ENCODE assay signal across 32 cellular contexts in genomic region chr3:119934250-119934649, GRCh38.
"Had no signal": no experiment of that assay in that cellular context is flagged by ENCODE, and none has a peak within 500 bp of the region (broad histone marks: within the 10 kb centered on the region; RNA-seq: fewer than 3 reads in every experiment).

No MANE protein-coding gene starts in this region.

- H3K4me1 ChIP-seq: parathyroid adenoma, thyroid gland, upper lobe of left lung, uterus had no signal

- H3K4me3 Mint-ChIP-seq: naive thymus-derived CD4-positive, alpha-beta T cell; natural killer cell; nephron; neural progenitor cell; stimulated activated memory B cell treated with anti-CD40 and anti-IgM and Interleukin-4, amounts not matched to agents 10 μg/mL and 1 μg/mL and 100 μg/mL, for 72 hours; stimulated activated naive CD8-positive, alpha-beta T cell treated with anti-CD3 and anti-CD28 coated beads, Interleukin-15, amount 100 ng/mL, for 72 hours had no signal

- H3K27me3 ChIP-seq: neural progenitor cell, ovary, spleen, suprapubic skin, thyroid gland, tibial nerve, upper lobe of left lung, uterus had no signal

- H3K4me1 Mint-ChIP-seq: neural progenitor cell had no signal

- H3K27ac Mint-ChIP-seq: natural killer cell; nephron; neural progenitor cell; progenitor cell of endocrine pancreas; stimulated activated memory B cell treated with anti-CD40 and anti-IgM and Interleukin-4, amounts not matched to agents 10 μg/mL and 1 μg/mL and 100 μg/mL, for 72 hours; stimulated activated naive CD8-positive, alpha-beta T cell treated with anti-CD3 and anti-CD28 coated beads, Interleukin-15, amount 100 ng/mL, for 72 hours had no signal

- H3K9me3 ChIP-seq: ovary, psoas muscle, suprapubic skin, thoracic aorta, thyroid gland, upper lobe of left lung, uterus had no signal

- H3K9ac ChIP-seq: neural progenitor cell, parathyroid adenoma had no signal

- H3K36me3 Mint-ChIP-seq: natural killer cell had no signal

- ATAC-seq: naive thymus-derived CD4-positive, alpha-beta T cell; natural killer cell; psoas muscle; right cardiac atrium; sciatic nerve; stimulated activated memory B cell treated with anti-CD40 and anti-IgM and Interleukin-4, amounts not matched to agents 10 μg/mL and 1 μg/mL and 100 μg/mL, for 72 hours; stimulated activated naive CD8-positive, alpha-beta T cell treated with anti-CD3 and anti-CD28 coated beads, Interleukin-15, amount 100 ng/mL, for 72 hours; stimulated activated naive CD8-positive, alpha-beta T cell treated with anti-CD3 and anti-CD28 coated beads, Interleukin-15, Interleukin-2, amounts not matched to agents 100 U/mL and 50 U/mL, for 24 hours had no signal

- H3K9me3 Mint-ChIP-seq: natural killer cell; nephron; stimulated activated naive CD8-positive, alpha-beta T cell treated with anti-CD3 and anti-CD28 coated beads, Interleukin-15, amount 100 ng/mL, for 72 hours had no signal

- H2AFZ ChIP-seq: neural progenitor cell, parathyroid adenoma had no signal

- H3K4me2 ChIP-seq: neural progenitor cell, smooth muscle cell had no signal

- H3K36me3 ChIP-seq: neural progenitor cell, ovary, spleen, suprapubic skin, thoracic aorta, thyroid gland, tibial nerve, upper lobe of left lung, uterus had no signal

- H3K27ac ChIP-seq: neural progenitor cell, ovary, parathyroid adenoma, psoas muscle, skin epidermis, spleen, suprapubic skin, thoracic aorta, thyroid gland, tibial nerve, upper lobe of left lung, uterus had no signal

- DNase-seq: naive thymus-derived CD4-positive, alpha-beta T cell; natural killer cell; occipital lobe; ovary; posterior cingulate gyrus; psoas muscle; right cardiac atrium; spleen; stimulated activated CD4-positive, alpha-beta T cell treated with anti-CD3 and anti-CD28 coated beads, Interleukin-12 subunit alpha, Interleukin-12 subunit beta, amount 100 ng/mL, for 4 hours; stimulated activated CD4-positive, alpha-beta T cell treated with anti-CD3 and anti-CD28 coated beads, Interleukin-1b, Interleukin-23, amount 100 ng/mL, for 48 hours; stimulated activated CD4-positive, alpha-beta T cell treated with anti-CD3 and anti-CD28 coated beads, Interleukin-4, amount 100 ng/mL, for 1 hour; stimulated activated CD4-positive, alpha-beta T cell treated with anti-CD3 and anti-CD28 coated beads, Interleukin-4, amount 100 ng/mL, for 4 hours; stimulated activated CD8-positive, alpha-beta memory T cell treated with anti-CD3 and anti-CD28 coated beads, Interleukin-4, amount 100 ng/mL, for 48 hours; stimulated activated naive CD4-positive, alpha-beta T cell; stimulated activated naive CD8-positive, alpha-beta T cell treated with anti-CD3 and anti-CD28 coated beads, Interleukin-15, amount 100 ng/mL, for 72 hours; stimulated activated naive CD8-positive, alpha-beta T cell treated with anti-CD3 and anti-CD28 coated beads, Interleukin-15, Interleukin-2, amounts not matched to agents 100 U/mL and 50 U/mL, for 24 hours; substantia nigra; thyroid gland; trophoblast cell; upper lobe of left lung; uterus had no signal

- H3K4me3 ChIP-seq: neural progenitor cell, ovary, psoas muscle, skin epidermis, smooth muscle cell, spleen, suprapubic skin, thoracic aorta, thyroid gland, tibial nerve, upper lobe of left lung, uterus had no signal

- H3K27me3 Mint-ChIP-seq: naive thymus-derived CD4-positive, alpha-beta T cell; progenitor cell of endocrine pancreas; stimulated activated memory B cell treated with anti-CD40 and anti-IgM and Interleukin-4, amounts not matched to agents 10 μg/mL and 1 μg/mL and 100 μg/mL, for 72 hours; stimulated activated naive CD8-positive, alpha-beta T cell treated with anti-CD3 and anti-CD28 coated beads, Interleukin-15, amount 100 ng/mL, for 72 hours had no signal
